ENCODE assay signal across 1 cellular context in the genomic region with DNA sequence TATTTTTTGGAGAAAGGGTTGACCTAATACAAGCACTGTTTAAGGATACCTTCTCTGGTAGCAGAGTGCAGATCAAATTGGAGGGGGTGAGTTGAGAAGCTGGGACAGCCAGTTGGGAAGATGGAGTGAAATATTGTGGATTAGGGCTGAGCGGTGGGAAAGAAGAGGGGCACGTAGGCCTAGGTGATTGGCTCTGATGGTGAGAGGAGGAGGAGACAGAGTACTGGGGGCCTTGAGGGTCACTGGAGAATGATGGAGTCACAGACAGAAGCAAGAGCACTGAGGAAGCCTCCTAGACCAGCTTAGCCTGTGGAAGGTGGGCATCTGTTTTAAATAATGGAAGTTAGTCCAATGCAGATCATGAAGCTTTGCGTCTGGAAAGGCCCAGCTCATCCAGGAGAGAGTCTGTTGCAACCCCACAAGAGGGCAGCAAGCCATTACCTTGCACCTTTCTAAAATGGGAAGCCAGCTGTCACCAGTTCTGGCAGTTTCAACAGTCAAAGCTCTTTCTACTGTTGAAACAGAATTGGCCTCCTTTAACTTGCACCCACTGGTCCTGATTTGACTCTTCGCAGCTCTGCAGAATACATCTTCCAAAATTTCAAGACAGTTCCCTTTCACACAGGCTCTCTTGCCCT.
TF ChIP-seq lines count a peak whose summit lies in the region.

No MANE protein-coding gene starts in this region.

TF ChIP-seq in endothelial cell of umbilical vein, 7 proteins besides CTCF, POLR2A, EP300 and RAD21:
- no peak for TF ChIP-seq JUN (IDR thresholded peaks at IDR 0.05; ENCODE audit: borderline replicate concordance, insufficient read depth, insufficient read length, low read depth)
